ENCODE assay signal across 18 cellular contexts in genomic region chr12:1078002-1078401, GRCh38.
"Had no signal": no experiment of that assay in that cellular context is flagged by ENCODE, and none has a peak within 500 bp of the region (broad histone marks: within the 10 kb centered on the region; RNA-seq: fewer than 3 reads in every experiment).

No MANE protein-coding gene starts in this region.

- H3K27me3 ChIP-seq: dorsolateral prefrontal cortex, left lung, right lobe of liver, upper lobe of right lung had no signal

- ATAC-seq: activated T-cell treated with anti-CD3 and anti-CD28 coated beads, Interleukin-2, amount 50 U/mL, for 4 hours; left lung; natural killer cell treated with Interleukin-12 subunit alpha and Interleukin-12 subunit beta and Interleukin-15 and Interleukin-18, amount 100 ng/mL, for 72 hours; right lobe of liver; upper lobe of right lung had no signal

- H3K4me3 ChIP-seq: dorsolateral prefrontal cortex, left lung, lung, right lobe of liver, upper lobe of right lung had no signal

- H3K9me3 ChIP-seq: left lung, right lobe of liver, upper lobe of right lung had no signal

- DNase-seq: activated CD4-positive, alpha-beta memory T cell treated with anti-CD3 and anti-CD28 coated beads, Interleukin-2, amount 10 ng/mL, durations not matched to agents 7 days and 5 days; activated CD4-positive, alpha-beta T cell treated with anti-CD3 and anti-CD28 coated beads for 48 hours; activated T-cell treated with anti-CD3 and anti-CD28 coated beads, Interleukin-2, amount 50 U/mL, for 4 hours; dorsolateral prefrontal cortex; effector memory CD4-positive, alpha-beta T cell; head of caudate nucleus; hypothalamus; immature natural killer cell; left lung; mesendoderm; posterior cingulate gyrus; right lobe of liver; stimulated activated CD4-positive, alpha-beta T cell treated with anti-CD3 and anti-CD28 coated beads, Interleukin-2, amount 100 ng/mL, for 48 hours; stimulated activated naive CD4-positive, alpha-beta T cell treated with Interleukin-2 at 50 U/mL for 16 hours; upper lobe of right lung had no signal

- H3K4me1 ChIP-seq: left lung had no signal

- H3K27ac ChIP-seq: left lung, right lobe of liver, upper lobe of right lung, VCaP had no signal

- H3K36me3 ChIP-seq: left lung, right lobe of liver, upper lobe of right lung had no signal
